Comparison of ENCODE assay signal across 36 cellular contexts in the genomic region with DNA sequence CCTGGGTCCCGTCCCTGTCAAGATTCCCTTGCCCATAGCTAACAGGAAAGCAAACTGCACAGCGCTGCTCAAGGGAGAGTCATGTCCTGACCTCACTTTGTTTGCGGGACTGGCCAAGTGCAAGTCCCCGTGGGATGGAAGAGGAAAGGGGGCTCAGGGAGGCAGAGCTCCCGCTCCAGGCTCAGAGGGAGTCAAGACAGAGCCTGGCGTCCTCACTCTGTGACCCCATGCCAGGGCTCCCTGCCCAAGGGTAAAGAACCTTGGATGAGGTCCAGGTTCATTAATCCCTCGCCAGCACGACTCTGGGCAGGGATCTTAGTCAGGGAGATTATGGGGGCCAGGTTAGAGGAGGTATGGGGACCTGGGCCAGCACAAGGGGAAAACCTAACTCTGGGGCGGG. TPM values are rescaled to one million over a fixed set of nuclear protein-coding genes. Genes with fewer than 3 reads are reported as not detected.
DNase-seq lines count a peak whose midpoint lies in the region; ATAC-seq, FAIRE-seq and TF ChIP-seq lines count a peak whose summit lies in the region.
"Had no signal": no experiment of that assay in that cellular context is flagged by ENCODE, and none has a peak within 500 bp of the region (broad histone marks: within the 10 kb centered on the region; RNA-seq: fewer than 3 reads in every experiment).

No MANE protein-coding gene starts in this region.

- no peak for TF ChIP-seq CTCF in MCF 10A (IDR thresholded peaks at IDR 0.05; ENCODE audit: unreplicated experiment)
- no peak for TF ChIP-seq CTCF in mammary epithelial cell (conservative IDR thresholded peaks at IDR 0.05 in 1 of 2, IDR thresholded peaks at IDR 0.05 in 1 of 2; ENCODE audit: extremely low read depth in 1 of 2, insufficient read depth in 1 of 2, low read depth in 1 of 2, low read length in 2 of 2)
- TF ChIP-seq CTCF in SK-N-SH (IDR thresholded peaks at IDR 0.05): no peak
- no peak for TF ChIP-seq CTCF in lower lobe of right lung (IDR thresholded peaks at IDR 0.05)
- no peak for TF ChIP-seq CTCF in GM13977 (IDR thresholded peaks at IDR 0.05; ENCODE audit: extremely low read depth, insufficient read depth, missing control alignments)
- TF ChIP-seq CTCF in CD4-positive, alpha-beta T cell (IDR thresholded peaks at IDR 0.05): no peak

- TF ChIP-seq RAD21 in SK-N-SH (IDR thresholded peaks at IDR 0.05; ENCODE audit: low read length): no peak; the same call in 1 of the 2 replicates

- no peaks in the 10 kb centered on the region for H3K9me2 ChIP-seq in SK-N-SH

- H3K27me3 ChIP-seq in mammary epithelial cell (ENCODE audit: insufficient read depth, low read length) (no peaks in the 10 kb centered on the region), SK-N-SH (ENCODE audit: insufficient read depth) (peaks cover 28% of the 10 kb centered on the region), lower lobe of right lung (ENCODE audit: low read depth) (peaks cover 11% of the 10 kb centered on the region)
- no peaks in the 10 kb centered on the region for H3K27me3 ChIP-seq in CD4-positive, alpha-beta T cell (ENCODE audit: control insufficient read depth, insufficient read depth, low read length)
- H3K27me3 ChIP-seq: ascending aorta, upper lobe of left lung had no signal

- FAIRE-seq in urothelium cell line (lab: Jason Lieb, UNC): peak; percentile 52
- FAIRE-seq: A549, GM12878, HTR-8/SVneo, islet of Langerhans had no signal

- no peak overlapping the region for H3K4me2 ChIP-seq in mammary epithelial cell (ENCODE audit: insufficient read depth, low read depth, low read length)
- H3K4me2 ChIP-seq in SK-N-SH: no peak overlapping the region
- H3K4me2 ChIP-seq: A549, PC-9 had no signal

- DNase-seq in MCF 10A (ENCODE audit: unreplicated experiment) (peak; percentile 50), mammary epithelial cell (no peak), SK-N-SH (peak; percentile 80), lower lobe of right lung (no peak), urothelium cell line (ENCODE audit: low spot score) (no peak), GM13977 (ENCODE audit: low spot score) (no peak), GM19240 (ENCODE audit: insufficient read length, low spot score) (no peak)
- DNase-seq in CD4-positive, alpha-beta T cell: no peak
- DNase-seq: activated CD4-positive, alpha-beta T cell treated with anti-CD3 and anti-CD28 coated beads for 36 hours; activated T-cell treated with anti-CD3 and anti-CD28 coated beads for 4 hours; caudate nucleus; CD4-positive, alpha-beta memory T cell; cortex of kidney; effector memory CD4-positive, alpha-beta T cell; glutamatergic neuron; H9; KBM-7; left lung; MM.1S; NCI-H1417 treated with DMSO at 0.1 percent for 48 hours; NCI-H2029 treated with DMSO at 0.1 percent for 48 hours; NCI-H524; PC-9; psoas muscle; SHP77; upper lobe of left lung had no signal

- H3K4me1 ChIP-seq in mammary epithelial cell (ENCODE audit: insufficient read depth, low read length) (no peaks in the 10 kb centered on the region), SK-N-SH (ENCODE audit: control insufficient read depth in 1 of 2, insufficient read depth in 2 of 2, low read depth in 1 of 2, low read length in 1 of 2) (peaks cover 0 to 21% of the 10 kb centered on the region in 2 experiments; a peak in 1 of 4 replicates), lower lobe of right lung (peaks cover 6% of the 10 kb centered on the region)
- H3K4me1 ChIP-seq: A549, ascending aorta, left lung, psoas muscle had no signal

- no peak overlapping the region for H3K4me3 Mint-ChIP-seq in MCF 10A (ENCODE audit: unreplicated experiment)
- no peak overlapping the region for H3K4me3 Mint-ChIP-seq in CD4-positive, alpha-beta T cell
- H3K4me3 Mint-ChIP-seq: activated CD4-positive, alpha-beta T cell treated with anti-CD3 and anti-CD28 coated beads for 36 hours; activated naive CD8-positive, alpha-beta T cell; CD4-positive, alpha-beta memory T cell; H9; mesothelial cell of epicardium; stimulated activated memory B cell treated with anti-CD40 and anti-IgM and Interleukin-4, amounts not matched to agents 10 μg/mL and 1 μg/mL and 100 μg/mL, for 72 hours; T-helper 2 cell treated with Interferon-gamma antibody and Interleukin-4, amounts not matched to agents 5 μg/mL and 100 μg/mL, for 36 hours had no signal

- in situ Hi-C loops in mammary epithelial cell (cut with MboI; ENCODE audit: low sequenced_read_pairs in 2 of 2): no loop called here
- in situ Hi-C loops in GM13977 (cut with MboI; ENCODE audit: low pct_unique_long_range_greater_than_20kb, low sequenced_read_pairs, unreplicated experiment): loop anchor here (10.0 kb wide), 1 partner anchor 54 kb away; no protein-coding TSS in a partner anchor

- intact Hi-C loops in MCF 10A (cut with micrococcal nuclease): no loop called here
- intact Hi-C loops in mammary epithelial cell (cut with micrococcal nuclease): no loop called here
- intact Hi-C loops in lower lobe of right lung (cut with DNase I): no loop called here
- intact Hi-C loops in CD4-positive, alpha-beta T cell (cut with DNase I, micrococcal nuclease): no loop called here

- H4K20me1 ChIP-seq in mammary epithelial cell (ENCODE audit: insufficient read depth, low read length) (no peaks in the 10 kb centered on the region), SK-N-SH (ENCODE audit: insufficient read depth) (no peaks in the 10 kb centered on the region)

- dilution Hi-C loops in mammary epithelial cell (cut with HindIII; ENCODE audit: low sequenced_read_pairs): loop anchor here (5.0 kb wide), 4 partner anchors 47 to 87 kb away; a partner anchor contains a TSS

- no peak for ATAC-seq in lower lobe of right lung
- no peak for ATAC-seq in CD4-positive, alpha-beta T cell (ENCODE audit: poor library complexity)
- ATAC-seq: activated CD4-positive, alpha-beta T cell treated with anti-CD3 and anti-CD28 coated beads for 36 hours; GM12878; left lung; psoas muscle; stimulated activated memory B cell treated with anti-CD40 and anti-IgM and Interleukin-4, amounts not matched to agents 10 μg/mL and 1 μg/mL and 100 μg/mL, for 72 hours had no signal

- H3K9me3 ChIP-seq in mammary epithelial cell (replicated peaks; ENCODE audit: insufficient read depth, low read length) (no peaks in the 10 kb centered on the region), SK-N-SH (no peaks in the 10 kb centered on the region), lower lobe of right lung (no peaks in the 10 kb centered on the region)
- H3K9me3 ChIP-seq in CD4-positive, alpha-beta T cell (ENCODE audit: control insufficient read depth, low read length): no peaks in the 10 kb centered on the region
- H3K9me3 ChIP-seq: ascending aorta, left lung, neutrophil, psoas muscle, upper lobe of left lung had no signal

- H3K36me3 ChIP-seq in mammary epithelial cell (ENCODE audit: insufficient read depth, low read length): no peaks in the 10 kb centered on the region
- no peaks in the 10 kb centered on the region for H3K36me3 ChIP-seq in SK-N-SH (replicated peaks in 1 of 2; ENCODE audit: control insufficient read depth in 1 of 2, insufficient read depth in 2 of 2, low read length in 1 of 2)
- no peaks in the 10 kb centered on the region for H3K36me3 ChIP-seq in lower lobe of right lung
- H3K36me3 ChIP-seq: ascending aorta, left lung, neutrophil, upper lobe of left lung had no signal

- H2AFZ ChIP-seq in mammary epithelial cell (ENCODE audit: low read depth, low read length): no peak overlapping the region
- no peak overlapping the region for H2AFZ ChIP-seq in SK-N-SH (ENCODE audit: low read depth)
- H2AFZ ChIP-seq: PC-9 had no signal

- H3K4me3 ChIP-seq in mammary epithelial cell (replicated peaks in 1 of 3; ENCODE audit: insufficient read depth in 1 of 3, low read depth in 2 of 3, low read length in 3 of 3) (no peak overlapping the region), SK-N-SH (ENCODE audit: low read depth in 2 of 2, low read length in 1 of 2) (no peak overlapping the region), lower lobe of right lung (no peak overlapping the region)
- H3K4me3 ChIP-seq: A549, ascending aorta, GM12878, left lung, PC-9, psoas muscle, upper lobe of left lung had no signal

- CTCF ChIA-PET in MCF 10A (lab: Yijun Ruan, JAX) (interaction anchor here (1.1 kb wide), 1 partner anchor 118 kb away, joined by 3 read pairs; no protein-coding TSS in a partner anchor), mammary epithelial cell (lab: Charles Lee; ENCODE audit: low non-redundant PET) (no interaction called here), SK-N-SH (lab: Yijun Ruan, JAX) (interaction anchor here (0.7 to 9.5 kb wide), 12 partner anchors 15 to 149 kb away, joined by 3 to 92 read pairs (median 8); a partner anchor contains a TSS)
- CTCF ChIA-PET in CD4-positive, alpha-beta T cell (lab: Charles Lee): no interaction called here

- no peaks in the 10 kb centered on the region for H3F3A ChIP-seq in SK-N-SH (replicated peaks; ENCODE audit: insufficient read depth)

- BruUV-seq in MCF 10A (replicated peaks; lab: Mats Ljungman, UMichigan) (no TSS peak), mammary epithelial cell (replicated peaks; lab: Mats Ljungman, UMichigan) (no TSS peak)

- TF ChIP-seq EP300 in SK-N-SH (IDR thresholded peaks at IDR 0.05; ENCODE audit: borderline replicate concordance in 1 of 2, low read depth in 1 of 2, low read length in 1 of 2): no peak

- no peaks in the 10 kb centered on the region for H3K9me3 Mint-ChIP-seq in MCF 10A (ENCODE audit: unreplicated experiment)
- H3K9me3 Mint-ChIP-seq in CD4-positive, alpha-beta T cell: no peaks in the 10 kb centered on the region
- H3K9me3 Mint-ChIP-seq: H9; mesothelial cell of epicardium; stimulated activated memory B cell treated with anti-CD40 and anti-IgM and Interleukin-4, amounts not matched to agents 10 μg/mL and 1 μg/mL and 100 μg/mL, for 72 hours; T-helper 2 cell treated with Interferon-gamma antibody and Interleukin-4, amounts not matched to agents 5 μg/mL and 100 μg/mL, for 36 hours had no signal

- H3K27ac Mint-ChIP-seq in MCF 10A (ENCODE audit: low read depth, unreplicated experiment): no peak overlapping the region
- no peak overlapping the region for H3K27ac Mint-ChIP-seq in CD4-positive, alpha-beta T cell
- H3K27ac Mint-ChIP-seq: activated CD4-positive, alpha-beta T cell treated with anti-CD3 and anti-CD28 coated beads for 36 hours; activated naive CD8-positive, alpha-beta T cell; CD4-positive, alpha-beta memory T cell; H9; mesothelial cell of epicardium; stimulated activated memory B cell treated with anti-CD40 and anti-IgM and Interleukin-4, amounts not matched to agents 10 μg/mL and 1 μg/mL and 100 μg/mL, for 72 hours; T-helper 2 cell treated with Interferon-gamma antibody and Interleukin-4, amounts not matched to agents 5 μg/mL and 100 μg/mL, for 36 hours had no signal

- WGBS in mammary epithelial cell (ENCODE audit: low coverage, missing lambda C conversion rate): 0% methylated on average over 5 of the region's 9 CpGs
- WGBS in SK-N-SH (ENCODE audit: low lambda C conversion rate): 43% methylated on average over 9 of the region's 9 CpGs

- H3K27me3 Mint-ChIP-seq in MCF 10A (ENCODE audit: insufficient read depth, unreplicated experiment): peaks cover 35% of the 10 kb centered on the region
- peaks cover 57% of the 10 kb centered on the region for H3K27me3 Mint-ChIP-seq in CD4-positive, alpha-beta T cell

- H3K36me3 Mint-ChIP-seq in MCF 10A (ENCODE audit: insufficient read depth, unreplicated experiment): no peaks in the 10 kb centered on the region
- no peaks in the 10 kb centered on the region for H3K36me3 Mint-ChIP-seq in CD4-positive, alpha-beta T cell (ENCODE audit: low read depth)
- H3K36me3 Mint-ChIP-seq: activated naive CD8-positive, alpha-beta T cell; mesothelial cell of epicardium; stimulated activated memory B cell treated with anti-CD40 and anti-IgM and Interleukin-4, amounts not matched to agents 10 μg/mL and 1 μg/mL and 100 μg/mL, for 72 hours had no signal

- POLR2A ChIA-PET in MCF 10A (lab: Yijun Ruan, JAX) (no interaction called here), SK-N-SH (lab: Yijun Ruan, JAX) (interaction anchor here (0.9 to 1.4 kb wide), 4 partner anchors 29 to 77 kb away, joined by 3 to 8 read pairs (median 4); no protein-coding TSS in a partner anchor)
- POLR2A ChIA-PET in CD4-positive, alpha-beta T cell (lab: Charles Lee): no interaction called here

- no peaks in the 10 kb centered on the region for H3K79me2 ChIP-seq in mammary epithelial cell (ENCODE audit: insufficient read depth, low read length)
- H3K79me2 ChIP-seq in SK-N-SH (ENCODE audit: insufficient read depth): no peaks in the 10 kb centered on the region

- H3K27ac ChIP-seq in mammary epithelial cell (ENCODE audit: insufficient read depth, low read depth, low read length): no peak overlapping the region
- H3K27ac ChIP-seq in SK-N-SH (ENCODE audit: low read depth in 2 of 2, low read length in 1 of 2): no peak overlapping the region
- peak overlapping the region; percentile 36 for H3K27ac ChIP-seq in lower lobe of right lung
- no peak overlapping the region for H3K27ac ChIP-seq in CD4-positive, alpha-beta T cell (ENCODE audit: low read depth, low read length)
- H3K27ac ChIP-seq: A549, ascending aorta, left lung, neutrophil, PC-9, psoas muscle had no signal

- no peak overlapping the region for H3K9ac ChIP-seq in mammary epithelial cell (ENCODE audit: insufficient read depth, low read length)
- no peak overlapping the region for H3K9ac ChIP-seq in SK-N-SH

- H3K4me1 Mint-ChIP-seq in MCF 10A (ENCODE audit: insufficient read depth, unreplicated experiment): peaks cover 12% of the 10 kb centered on the region
- H3K4me1 Mint-ChIP-seq in CD4-positive, alpha-beta T cell (ENCODE audit: low read depth): no peaks in the 10 kb centered on the region
- H3K4me1 Mint-ChIP-seq: activated CD4-positive, alpha-beta T cell treated with anti-CD3 and anti-CD28 coated beads for 36 hours; H9; stimulated activated memory B cell treated with anti-CD40 and anti-IgM and Interleukin-4, amounts not matched to agents 10 μg/mL and 1 μg/mL and 100 μg/mL, for 72 hours had no signal

RNA-seq across cellular contexts. Expression of a gene that starts 51.5 kb away (rescaled TPM):
- 85.8 and 89.7 TPM in 2 replicates for total RNA-seq in MCF 10A (2022)
- total RNA-seq in mammary epithelial cell: 10 to 100 TPM; 28.5 to 34.7 TPM
- 11.2 TPM for polyA plus RNA-seq in mammary epithelial cell
- 2.2 TPM for polyA minus RNA-seq in mammary epithelial cell
- 16.6 and 21.9 TPM in 2 replicates for polyA plus RNA-seq in SK-N-SH (2012; rRNA removed)
- 11.0 and 13.2 TPM in 2 replicates for polyA plus RNA-seq in SK-N-SH (2012; cell fraction: cytosol; rRNA removed)
- 23.6 and 29.2 TPM in 2 replicates for polyA plus RNA-seq in SK-N-SH (2012; cell fraction: nucleus; rRNA removed)
- 20.6 TPM for total RNA-seq in lower lobe of right lung
- total RNA-seq in CD4-positive, alpha-beta T cell: 100 to 1,000 TPM; 196 to 202 TPM

Comparison
In these comparisons a context has a peak if more than half of its experiments do, and no peak if none do; other contexts are left out.
1. DNase-seq: peak in MCF 10A (single experiment) and SK-N-SH (single experiment); none in mammary epithelial cell (single experiment), lower lobe of right lung (single experiment), urothelium cell line (single experiment), GM13977 (single experiment), GM19240 (single experiment) and CD4-positive, alpha-beta T cell (0 of 10).
2. CTCF ChIA-PET loops: an anchor here in MCF 10A (1.1 kb wide) and SK-N-SH (0.7 to 9.5 kb wide); none called in mammary epithelial cell and CD4-positive, alpha-beta T cell.